ENCODE assay signal across 20 cellular contexts in genomic region chr19:7999376-7999775, GRCh38. TPM values are rescaled to one million over a fixed set of nuclear protein-coding genes. Genes with fewer than 3 reads are reported as not detected.
DNase-seq lines count a peak whose midpoint lies in the region; ATAC-seq and TF ChIP-seq lines count a peak whose summit lies in the region.
"Had no signal": no experiment of that assay in that cellular context is flagged by ENCODE, and none has a peak within 500 bp of the region (broad histone marks: within the 10 kb centered on the region; RNA-seq: fewer than 3 reads in every experiment).

No MANE protein-coding gene starts in this region.

- TF ChIP-seq POLR2A in thyroid gland (IDR thresholded peaks at IDR 0.05): no peak
- TF ChIP-seq POLR2A in erythroblast (IDR thresholded peaks at IDR 0.05; ENCODE audit: low read length): no peak

- H3K9me3 ChIP-seq in lower lobe of right lung (no peaks in the 10 kb centered on the region), thyroid gland (no peaks in the 10 kb centered on the region)
- H3K9me3 ChIP-seq: BLaER1, HAP-1 had no signal

- peak overlapping the region; percentile 31 for H3K27ac Mint-ChIP-seq in activated CD4-positive, alpha-beta memory T cell treated with anti-CD3 and anti-CD28 coated beads, Interleukin-2, amount 10 ng/mL, durations not matched to agents 7 days and 5 days
- no peak overlapping the region for H3K27ac Mint-ChIP-seq in activated CD4-positive, alpha-beta memory T cell treated with anti-CD3 and anti-CD28 coated beads for 36 hours
- H3K27ac Mint-ChIP-seq in WTC11: peak overlapping the region; percentile 73; the same call in 1 of the 2 replicates
- H3K27ac Mint-ChIP-seq: CD8-positive, alpha-beta T cell had no signal

- H3K36me3 Mint-ChIP-seq in activated CD4-positive, alpha-beta memory T cell treated with anti-CD3 and anti-CD28 coated beads, Interleukin-2, amount 10 ng/mL, durations not matched to agents 7 days and 5 days (ENCODE audit: low read depth): peaks cover 12% of the 10 kb centered on the region
- H3K36me3 Mint-ChIP-seq in activated CD4-positive, alpha-beta memory T cell treated with anti-CD3 and anti-CD28 coated beads for 36 hours: peaks cover 7% of the 10 kb centered on the region
- peaks cover 15% of the 10 kb centered on the region for H3K36me3 Mint-ChIP-seq in WTC11

- H3K36me3 ChIP-seq in lower lobe of right lung: peaks cover 11% of the 10 kb centered on the region
- no peaks in the 10 kb centered on the region for H3K36me3 ChIP-seq in thyroid gland

- CTCF ChIA-PET in activated CD4-positive, alpha-beta memory T cell treated with anti-CD3 and anti-CD28 coated beads, Interleukin-2, amount 10 ng/mL, durations not matched to agents 7 days and 5 days (lab: Charles Lee): no interaction called here
- CTCF ChIA-PET in activated CD4-positive, alpha-beta memory T cell treated with anti-CD3 and anti-CD28 coated beads for 36 hours (lab: Charles Lee): interaction anchor here (0.8 kb wide), 1 partner anchor 139 kb away, joined by 4 read pairs; no protein-coding TSS in a partner anchor
- CTCF ChIA-PET in WTC11 (lab: Charles Lee): interaction anchor here (1.3 to 2.9 kb wide), 2 partner anchors 29 to 55 kb away, joined by 7 to 14 read pairs; partner anchors contain the start of gene TIMM44

- no peaks in the 10 kb centered on the region for H3K9me3 Mint-ChIP-seq in activated CD4-positive, alpha-beta memory T cell treated with anti-CD3 and anti-CD28 coated beads, Interleukin-2, amount 10 ng/mL, durations not matched to agents 7 days and 5 days
- no peaks in the 10 kb centered on the region for H3K9me3 Mint-ChIP-seq in activated CD4-positive, alpha-beta memory T cell treated with anti-CD3 and anti-CD28 coated beads for 36 hours
- H3K9me3 Mint-ChIP-seq in WTC11: no peaks in the 10 kb centered on the region
- H3K9me3 Mint-ChIP-seq: CD8-positive, alpha-beta T cell had no signal

- H3K27ac ChIP-seq in lower lobe of right lung: no peak overlapping the region
- H3K27ac ChIP-seq in thyroid gland: peak overlapping the region; percentile 14 to 24 (median 23)
- H3K27ac ChIP-seq: 22Rv1, BLaER1, GM23248, HL-60 had no signal

- POLR2A ChIA-PET in activated CD4-positive, alpha-beta memory T cell treated with anti-CD3 and anti-CD28 coated beads, Interleukin-2, amount 10 ng/mL, durations not matched to agents 7 days and 5 days (lab: Charles Lee): no interaction called here
- POLR2A ChIA-PET in activated CD4-positive, alpha-beta memory T cell treated with anti-CD3 and anti-CD28 coated beads for 36 hours (lab: Charles Lee): no interaction called here
- POLR2A ChIA-PET in WTC11 (lab: Charles Lee): no interaction called here

- H3K4me1 Mint-ChIP-seq in activated CD4-positive, alpha-beta memory T cell treated with anti-CD3 and anti-CD28 coated beads, Interleukin-2, amount 10 ng/mL, durations not matched to agents 7 days and 5 days: peaks cover 55% of the 10 kb centered on the region
- peaks cover 71% of the 10 kb centered on the region for H3K4me1 Mint-ChIP-seq in activated CD4-positive, alpha-beta memory T cell treated with anti-CD3 and anti-CD28 coated beads for 36 hours (ENCODE audit: low read depth)
- peaks cover 59% of the 10 kb centered on the region for H3K4me1 Mint-ChIP-seq in WTC11

- ATAC-seq in WTC11: no peak
- peak; percentile 36 to 44 for ATAC-seq in lower lobe of right lung
- no peak for ATAC-seq in HG02981 (IDR thresholded peaks at IDR 0.05; ENCODE audit: unreplicated experiment)
- ATAC-seq: CD8-positive, alpha-beta T cell had no signal

- TF ChIP-seq CTCF in WTC11 (IDR thresholded peaks at IDR 0.05) (no peak), lower lobe of right lung (IDR thresholded peaks at IDR 0.05) (no peak), thyroid gland (IDR thresholded peaks at IDR 0.05) (no peak)

- no peak for DNase-seq in activated CD4-positive, alpha-beta memory T cell treated with anti-CD3 and anti-CD28 coated beads, Interleukin-2, amount 10 ng/mL, durations not matched to agents 7 days and 5 days
- DNase-seq in activated CD4-positive, alpha-beta memory T cell treated with anti-CD3 and anti-CD28 coated beads for 36 hours: no peak
- DNase-seq in WTC11 (ENCODE audit: low spot score): no peak
- no peak for DNase-seq in lower lobe of right lung
- no peak for DNase-seq in thyroid gland
- DNase-seq in activated CD8-positive, alpha-beta memory T cell treated with anti-CD3 and anti-CD28 coated beads, Interleukin-2, amount 50 U/mL, for 4 hours: no peak
- no peak for DNase-seq in erythroblast (lab: John Stamatoyannopoulos, UW)
- DNase-seq: Calu3; CD8-positive, alpha-beta T cell; DMS79 treated with DMSO at 0.1 percent for 48 hours; GF-D8; GM23248 had no signal

- H3K4me1 ChIP-seq in lower lobe of right lung: peaks cover 61% of the 10 kb centered on the region
- H3K4me1 ChIP-seq in thyroid gland: peaks cover 50 to 61% of the 10 kb centered on the region in 2 donors

- WGBS in thyroid gland, 2 donors: 92 to 96% methylated on average over 2 to 4 of the region's 4 CpGs

- intact Hi-C loops in activated CD4-positive, alpha-beta memory T cell treated with anti-CD3 and anti-CD28 coated beads for 36 hours (cut with micrococcal nuclease): no loop called here
- intact Hi-C loops in lower lobe of right lung (cut with DNase I): no loop called here
- intact Hi-C loops in thyroid gland (cut with DNase I): no loop called here

- no peaks in the 10 kb centered on the region for H3K27me3 ChIP-seq in lower lobe of right lung (ENCODE audit: low read depth)
- H3K27me3 ChIP-seq in thyroid gland: no peaks in the 10 kb centered on the region
- H3K27me3 ChIP-seq: BLaER1 had no signal

- H3K4me3 ChIP-seq in lower lobe of right lung (no peak overlapping the region), thyroid gland (replicated peaks in 1 of 3) (no peak overlapping the region)
- H3K4me3 ChIP-seq: BLaER1, GM23248, HAP-1 had no signal

- H3K27me3 Mint-ChIP-seq in activated CD4-positive, alpha-beta memory T cell treated with anti-CD3 and anti-CD28 coated beads, Interleukin-2, amount 10 ng/mL, durations not matched to agents 7 days and 5 days: no peaks in the 10 kb centered on the region
- H3K27me3 Mint-ChIP-seq in activated CD4-positive, alpha-beta memory T cell treated with anti-CD3 and anti-CD28 coated beads for 36 hours: no peaks in the 10 kb centered on the region
- H3K27me3 Mint-ChIP-seq in WTC11 (ENCODE audit: low read depth): no peaks in the 10 kb centered on the region

- no peak overlapping the region for H3K4me3 Mint-ChIP-seq in activated CD4-positive, alpha-beta memory T cell treated with anti-CD3 and anti-CD28 coated beads, Interleukin-2, amount 10 ng/mL, durations not matched to agents 7 days and 5 days
- no peak overlapping the region for H3K4me3 Mint-ChIP-seq in activated CD4-positive, alpha-beta memory T cell treated with anti-CD3 and anti-CD28 coated beads for 36 hours
- no peak overlapping the region for H3K4me3 Mint-ChIP-seq in WTC11
- H3K4me3 Mint-ChIP-seq: CD8-positive, alpha-beta T cell had no signal

TF ChIP-seq in WTC11, 78 proteins besides CTCF, POLR2A, EP300 and RAD21:
- TF ChIP-seq SP1 (CRISPR knock-in tag; conservative IDR thresholded peaks at IDR 0.05): no peak
- no peak for TF ChIP-seq FOXP1 (CRISPR knock-in tag; IDR thresholded peaks at IDR 0.05; ENCODE audit: borderline replicate concordance)
TF ChIP-seq in WTC11: peak in this region for 0.

RNA-seq across cellular contexts. Expression of gene ELAVL1, which starts 6.1 kb away (rescaled TPM):
- total RNA-seq in activated CD4-positive, alpha-beta memory T cell treated with anti-CD3 and anti-CD28 coated beads, Interleukin-2, amount 10 ng/mL, durations not matched to agents 7 days and 5 days: 100 to 1,000 TPM in 1 of 2 experiments, 10 to 100 TPM in 1; 93.6 to 102 TPM
- total RNA-seq in activated CD4-positive, alpha-beta memory T cell treated with anti-CD3 and anti-CD28 coated beads for 36 hours: 100 to 1,000 TPM; 143 to 145 TPM
- total RNA-seq in WTC11 (2021) (144 to 160 TPM (median 149 TPM) in 3 replicates), lower lobe of right lung (66.3 TPM), thyroid gland (10 to 100 TPM; 24.2 to 46.7 (median 42.4) TPM)

RNA-seq across cellular contexts. Expression of gene CCL25, which starts 53.2 kb away (rescaled TPM):
- total RNA-seq in activated CD4-positive, alpha-beta memory T cell treated with anti-CD3 and anti-CD28 coated beads, Interleukin-2, amount 10 ng/mL, durations not matched to agents 7 days and 5 days: not detected
- total RNA-seq in activated CD4-positive, alpha-beta memory T cell treated with anti-CD3 and anti-CD28 coated beads for 36 hours: not detected
- 0.53 TPM in 1 of 3 replicates, not detected in the others for total RNA-seq in WTC11 (2021)
- total RNA-seq in lower lobe of right lung: not detected
- not detected for total RNA-seq in thyroid gland
- total RNA-seq: A673; Calu3; CD8-positive, alpha-beta T cell; GM23248; H4; HT1080 had no signal

RNA-seq across cellular contexts. Expression of gene TIMM44, which starts 55.9 kb away (rescaled TPM):
- total RNA-seq in activated CD4-positive, alpha-beta memory T cell treated with anti-CD3 and anti-CD28 coated beads, Interleukin-2, amount 10 ng/mL, durations not matched to agents 7 days and 5 days: 10 to 100 TPM; 48.4 to 50.9 TPM
- total RNA-seq in activated CD4-positive, alpha-beta memory T cell treated with anti-CD3 and anti-CD28 coated beads for 36 hours: 10 to 100 TPM; 66.5 to 68.5 TPM
- total RNA-seq in WTC11 (2021): 103 to 129 TPM (median 103 TPM) in 3 replicates
- total RNA-seq in lower lobe of right lung: 45.2 TPM
- total RNA-seq in thyroid gland: 10 to 100 TPM; 47.4 to 85.6 (median 56.6) TPM

Comparison
In these comparisons a context has a peak if more than half of its experiments do, and no peak if none do; other contexts are left out.
1. ATAC-seq: peak in lower lobe of right lung (2 of 2); none in WTC11 (single experiment) and HG02981 (single experiment).